In genomic region chr9:93468763-93469456, GRCh38 we compare ENCODE assay signal across 9 cellular contexts. TPM values are rescaled to one million over a fixed set of nuclear protein-coding genes. Genes with fewer than 3 reads are reported as not detected.
DNase-seq lines count a peak whose midpoint lies in the region; ATAC-seq, FAIRE-seq and TF ChIP-seq lines count a peak whose summit lies in the region.
"Had no signal": no experiment of that assay in that cellular context is flagged by ENCODE, and none has a peak within 500 bp of the region (broad histone marks: within the 10 kb centered on the region; RNA-seq: fewer than 3 reads in every experiment).

No MANE protein-coding gene starts in this region.

- H3K4me1 Mint-ChIP-seq in glutamatergic neuron (ENCODE audit: low read depth, unreplicated experiment): peaks cover 14% of the 10 kb centered on the region

- no peak overlapping the region for H3K4me3 Mint-ChIP-seq in glutamatergic neuron (ENCODE audit: unreplicated experiment)

- H3K36me3 Mint-ChIP-seq in glutamatergic neuron (ENCODE audit: unreplicated experiment): no peaks in the 10 kb centered on the region

- H3K4me1 ChIP-seq in rectal smooth muscle tissue (ENCODE audit: control insufficient read depth, insufficient read depth, low read length): peaks cover 8% of the 10 kb centered on the region

- H3K27me3 ChIP-seq in rectal smooth muscle tissue (ENCODE audit: control insufficient read depth, insufficient read depth, low read length): no peaks in the 10 kb centered on the region

- no peak overlapping the region for H3K9ac ChIP-seq in rectal smooth muscle tissue (ENCODE audit: low read length)

- H3K36me3 ChIP-seq in rectal smooth muscle tissue (ENCODE audit: control insufficient read depth, insufficient read depth, low read length): peaks cover 2% of the 10 kb centered on the region

- H3K27ac Mint-ChIP-seq in glutamatergic neuron (ENCODE audit: unreplicated experiment): peak overlapping the region; percentile 65

- H3K4me3 ChIP-seq in rectal smooth muscle tissue (ENCODE audit: low read length): peak overlapping the region; percentile 47

- H3K9me3 Mint-ChIP-seq in glutamatergic neuron (ENCODE audit: unreplicated experiment): no peaks in the 10 kb centered on the region

- H3K27me3 Mint-ChIP-seq in glutamatergic neuron (ENCODE audit: unreplicated experiment): no peaks in the 10 kb centered on the region

- H3K27ac ChIP-seq in VCaP: peak overlapping the region; percentile 57
- H3K27ac ChIP-seq in rectal smooth muscle tissue (ENCODE audit: low read depth, low read length): peak overlapping the region; percentile 46

- no peak for ATAC-seq in HG02678 (IDR thresholded peaks at IDR 0.05; ENCODE audit: unreplicated experiment)

- FAIRE-seq in GM19239 (lab: Jason Lieb, UNC): no peak

- TF ChIP-seq CTCF in VCaP (conservative IDR thresholded peaks at IDR 0.05) (no peak), glutamatergic neuron (IDR thresholded peaks at IDR 0.05; ENCODE audit: partially characterized antibody, unreplicated experiment) (no peak)

- peak; percentile 55 for DNase-seq in EH (ENCODE audit: low read depth)
- no peak for DNase-seq in glutamatergic neuron
- no peak for DNase-seq in NCI-H345 (lab: John Stamatoyannopoulos, UW)
- no peak for DNase-seq in NCI-H524 (lab: John Stamatoyannopoulos, UW)
- DNase-seq in GM19239 (ENCODE audit: insufficient read length, low spot score): no peak
- DNase-seq: NCI-H1417 had no signal

RNA-seq across cellular contexts. Expression of gene FAM120AOS, which starts 15.5 kb away (rescaled TPM):
- total RNA-seq in glutamatergic neuron (ENCODE audit: unreplicated experiment): 24.2 TPM

RNA-seq across cellular contexts. Expression of gene FAM120A, which starts 17.4 kb away (rescaled TPM):
- total RNA-seq in glutamatergic neuron (ENCODE audit: unreplicated experiment): 32.3 TPM
